Comparison of ENCODE assay signal across 13 cellular contexts in the genomic region with DNA sequence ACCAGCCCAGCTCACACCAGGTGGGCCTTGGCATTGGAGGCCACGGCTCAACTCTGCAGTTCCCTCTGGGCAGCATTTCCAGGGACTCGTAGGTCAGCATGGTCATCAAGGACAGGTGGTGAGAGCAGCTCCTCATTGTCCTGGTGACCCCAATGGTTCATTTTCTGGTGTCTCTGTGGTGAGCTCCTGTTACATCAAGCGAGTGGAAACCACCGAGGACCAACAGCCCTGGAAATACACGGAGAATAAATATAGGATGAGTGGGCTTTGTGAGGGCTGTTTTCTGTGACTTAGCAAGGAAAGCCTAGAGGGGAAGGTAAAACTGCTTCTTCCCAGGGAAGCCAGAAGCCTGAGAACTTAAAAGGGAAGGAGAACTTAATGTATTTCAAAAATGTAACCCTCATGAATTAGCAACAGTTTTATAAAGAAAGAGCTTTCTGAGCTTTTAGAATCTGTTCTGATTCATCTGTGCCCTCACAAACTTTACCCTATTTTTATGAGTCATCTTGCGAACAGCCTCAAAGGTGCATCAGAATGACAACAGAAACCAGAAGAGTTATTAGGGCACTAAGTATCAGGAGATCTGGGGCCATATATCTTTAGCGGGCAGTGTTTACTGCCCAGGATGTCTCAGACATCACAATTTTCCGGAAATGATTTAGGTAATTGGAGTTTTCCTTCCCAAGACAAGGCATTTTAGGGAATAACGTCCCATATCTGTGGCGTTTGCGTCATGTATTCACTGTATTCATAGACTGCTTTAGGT. TPM values are rescaled to one million over a fixed set of nuclear protein-coding genes. Genes with fewer than 3 reads are reported as not detected.
DNase-seq lines count a peak whose midpoint lies in the region; ATAC-seq, FAIRE-seq and TF ChIP-seq lines count a peak whose summit lies in the region.
"Had no signal": no experiment of that assay in that cellular context is flagged by ENCODE, and none has a peak within 500 bp of the region (broad histone marks: within the 10 kb centered on the region; RNA-seq: fewer than 3 reads in every experiment).

No MANE protein-coding gene starts in this region.

- no peak for FAIRE-seq in D721Med (lab: Jason Lieb, UNC)

- no peaks in the 10 kb centered on the region for H3K36me3 Mint-ChIP-seq in activated CD4-positive, alpha-beta memory T cell treated with anti-CD3 and anti-CD28 coated beads, Interleukin-2, amount 10 ng/mL, durations not matched to agents 7 days and 5 days (ENCODE audit: low read depth)
- H3K36me3 Mint-ChIP-seq in mesothelial cell of epicardium, result no peaks in the 10 kb centered on the region

- ATAC-seq in HG02610 (IDR thresholded peaks at IDR 0.05; ENCODE audit: unreplicated experiment), result peak; percentile 85
- ATAC-seq: effector memory CD8-positive, alpha-beta T cell had no signal

- in situ Hi-C loops in GM13977 (cut with MboI; ENCODE audit: low pct_unique_long_range_greater_than_20kb, low sequenced_read_pairs, unreplicated experiment), result no loop called here

- H3K4me1 Mint-ChIP-seq in activated CD4-positive, alpha-beta memory T cell treated with anti-CD3 and anti-CD28 coated beads, Interleukin-2, amount 10 ng/mL, durations not matched to agents 7 days and 5 days, result peaks cover 18% of the 10 kb centered on the region
- peaks cover 15% of the 10 kb centered on the region for H3K4me1 Mint-ChIP-seq in mesothelial cell of epicardium

- H3K9me3 Mint-ChIP-seq in activated CD4-positive, alpha-beta memory T cell treated with anti-CD3 and anti-CD28 coated beads, Interleukin-2, amount 10 ng/mL, durations not matched to agents 7 days and 5 days, result no peaks in the 10 kb centered on the region
- H3K9me3 Mint-ChIP-seq in mesothelial cell of epicardium, result peaks cover 5% of the 10 kb centered on the region
- H3K9me3 Mint-ChIP-seq: effector memory CD8-positive, alpha-beta T cell had no signal

- TF ChIP-seq CTCF in GM13977 (IDR thresholded peaks at IDR 0.05; ENCODE audit: extremely low read depth, insufficient read depth, missing control alignments) (no peak), mesothelial cell of epicardium (IDR thresholded peaks at IDR 0.05; ENCODE audit: unreplicated experiment) (no peak), D721Med (IDR thresholded peaks at IDR 0.05; ENCODE audit: insufficient read depth, missing control alignments) (no peak)

- POLR2A ChIA-PET in activated CD4-positive, alpha-beta memory T cell treated with anti-CD3 and anti-CD28 coated beads, Interleukin-2, amount 10 ng/mL, durations not matched to agents 7 days and 5 days (lab: Charles Lee), result interaction anchor here (0.7 to 1.3 kb wide), 3 partner anchors 26 to 97 kb away, joined by 4 to 7 read pairs (median 5); a partner anchor contains a TSS

- H3K4me3 Mint-ChIP-seq in activated CD4-positive, alpha-beta memory T cell treated with anti-CD3 and anti-CD28 coated beads, Interleukin-2, amount 10 ng/mL, durations not matched to agents 7 days and 5 days, result no peak overlapping the region
- H3K4me3 Mint-ChIP-seq in mesothelial cell of epicardium, result no peak overlapping the region
- H3K4me3 Mint-ChIP-seq: effector memory CD8-positive, alpha-beta T cell had no signal

- CTCF ChIA-PET in activated CD4-positive, alpha-beta memory T cell treated with anti-CD3 and anti-CD28 coated beads, Interleukin-2, amount 10 ng/mL, durations not matched to agents 7 days and 5 days (lab: Charles Lee), result interaction anchor here (1.0 to 2.9 kb wide), 4 partner anchors 9 to 97 kb away, joined by 3 to 12 read pairs (median 6); no protein-coding TSS in a partner anchor

- DNase-seq in GM13977 (ENCODE audit: low spot score) (peak; percentile 37), mesothelial cell of epicardium (ENCODE audit: low spot score in 2 of 2, unreplicated experiment in 2 of 2) (peak in 1 of 2 experiments; percentile 25), OCI-M1 (lab: John Stamatoyannopoulos, UW) (no peak), NCI-H526 treated with DMSO at 0.1 percent for 48 hours (lab: John Stamatoyannopoulos, UW) (no peak), D721Med (ENCODE audit: insufficient read length, low spot score) (no peak)
- DNase-seq in activated CD4-positive, alpha-beta memory T cell treated with anti-CD3 and anti-CD28 coated beads, Interleukin-2, amount 10 ng/mL, durations not matched to agents 7 days and 5 days, result no peak
- no peak for DNase-seq in activated CD4-positive, alpha-beta T cell treated with anti-CD3 and anti-CD28 coated beads for 1 hour
- DNase-seq: DND-41; effector memory CD8-positive, alpha-beta T cell; NCI-H2081 treated with DMSO at 0.1 percent for 48 hours; substantia nigra had no signal

- H3K27me3 Mint-ChIP-seq in activated CD4-positive, alpha-beta memory T cell treated with anti-CD3 and anti-CD28 coated beads, Interleukin-2, amount 10 ng/mL, durations not matched to agents 7 days and 5 days, result no peaks in the 10 kb centered on the region
- no peaks in the 10 kb centered on the region for H3K27me3 Mint-ChIP-seq in mesothelial cell of epicardium (ENCODE audit: low read depth)

- H3K27ac Mint-ChIP-seq in activated CD4-positive, alpha-beta memory T cell treated with anti-CD3 and anti-CD28 coated beads, Interleukin-2, amount 10 ng/mL, durations not matched to agents 7 days and 5 days, result peak overlapping the region; percentile 18
- peak overlapping the region; percentile 49 for H3K27ac Mint-ChIP-seq in mesothelial cell of epicardium
- H3K27ac Mint-ChIP-seq: effector memory CD8-positive, alpha-beta T cell had no signal

RNA-seq across cellular contexts. Expression of a gene that starts 18.7 kb away (rescaled TPM):
- 10 to 100 TPM in 1 of 2 experiments, 1 to 10 TPM in 1; 9.8 to 12.4 TPM for total RNA-seq in activated CD4-positive, alpha-beta memory T cell treated with anti-CD3 and anti-CD28 coated beads, Interleukin-2, amount 10 ng/mL, durations not matched to agents 7 days and 5 days
- total RNA-seq in mesothelial cell of epicardium, result 17.9 to 20.2 TPM (median 20.0 TPM) in 3 replicates

RNA-seq across cellular contexts. Expression of a gene that starts 24.4 kb away (rescaled TPM):
- total RNA-seq in activated CD4-positive, alpha-beta memory T cell treated with anti-CD3 and anti-CD28 coated beads, Interleukin-2, amount 10 ng/mL, durations not matched to agents 7 days and 5 days, result 10 to 100 TPM; 97.3 to 98.8 TPM
- 72.7 to 76.6 TPM (median 74.3 TPM) in 3 replicates for total RNA-seq in mesothelial cell of epicardium

RNA-seq across cellular contexts. Expression of a gene that starts 25.1 kb away (rescaled TPM):
- total RNA-seq in activated CD4-positive, alpha-beta memory T cell treated with anti-CD3 and anti-CD28 coated beads, Interleukin-2, amount 10 ng/mL, durations not matched to agents 7 days and 5 days, result 100 to 1,000 TPM; 283 TPM
- 1.9 to 3.1 TPM (median 2.3 TPM) in 3 replicates for total RNA-seq in mesothelial cell of epicardium
- total RNA-seq: kidney epithelial cell had no signal

RNA-seq across cellular contexts. Expression of a gene that starts 42.4 kb away (rescaled TPM):
- total RNA-seq in activated CD4-positive, alpha-beta memory T cell treated with anti-CD3 and anti-CD28 coated beads, Interleukin-2, amount 10 ng/mL, durations not matched to agents 7 days and 5 days, result 100 to 1,000 TPM; 192 to 203 TPM
- 144 to 158 TPM (median 151 TPM) in 3 replicates for total RNA-seq in mesothelial cell of epicardium

Comparison
In these comparisons a context has a peak if more than half of its experiments do, and no peak if none do; other contexts are left out.
1. RNA of a gene that starts 25.1 kb away (total RNA-seq): 283 TPM in activated CD4-positive, alpha-beta memory T cell treated with anti-CD3 and anti-CD28 coated beads, Interleukin-2, amount 10 ng/mL, durations not matched to agents 7 days and 5 days; 1.9 to 3.1 TPM in mesothelial cell of epicardium; every median in the first group is over 10 times any median in the second.